24 cellular contexts compared by ENCODE assay signal in genomic region chr1:22234631-22235030, GRCh38.
"Had no signal": no experiment of that assay in that cellular context is flagged by ENCODE, and none has a peak within 500 bp of the region (broad histone marks: within the 10 kb centered on the region; RNA-seq: fewer than 3 reads in every experiment).

No MANE protein-coding gene starts in this region.

- FAIRE-seq: kidney had no signal

- H3K36me3 ChIP-seq: gastrocnemius medialis, heart right ventricle, left ventricle myocardium inferior, neutrophil, right atrium auricular region, sigmoid colon, transverse colon had no signal

- DNase-seq: cortex of kidney; dorsolateral prefrontal cortex; effector CD8-positive, alpha-beta T cell; gastrocnemius medialis; heart right ventricle; hypothalamus; kidney; left cardiac atrium; left ventricle myocardium inferior; mesenchymal stem cell; naive thymus-derived CD4-positive, alpha-beta T cell; nephron progenitor cell; sigmoid colon; stimulated activated CD4-positive, alpha-beta T cell treated with anti-CD3 and anti-CD28 coated beads, Interleukin-2, amount 100 ng/mL, for 24 hours; stimulated activated CD4-positive, alpha-beta T cell treated with anti-CD3 and anti-CD28 coated beads, Interleukin-4, amount 100 ng/mL, for 4 hours; stimulated activated naive B cell treated with anti-CD40 and anti-IgM and Interleukin-4, amounts not matched to agents 10 μg/mL and 1 μg/mL and 100 μg/mL, for 72 hours; stimulated activated naive CD8-positive, alpha-beta T cell treated with anti-CD3 and anti-CD28 coated beads, Interleukin-15, amount 100 ng/mL, for 72 hours; testis; transverse colon had no signal

- H3K4me3 Mint-ChIP-seq: naive thymus-derived CD4-positive, alpha-beta T cell; nephron progenitor cell; stimulated activated naive B cell treated with anti-CD40 and anti-IgM and Interleukin-4, amounts not matched to agents 10 μg/mL and 1 μg/mL and 100 μg/mL, for 72 hours; stimulated activated naive CD8-positive, alpha-beta T cell treated with anti-CD3 and anti-CD28 coated beads, Interleukin-15, amount 100 ng/mL, for 72 hours had no signal

- H3K9me3 Mint-ChIP-seq: nephron progenitor cell; stimulated activated naive CD8-positive, alpha-beta T cell treated with anti-CD3 and anti-CD28 coated beads, Interleukin-15, amount 100 ng/mL, for 72 hours had no signal

- H3K27ac ChIP-seq: dorsolateral prefrontal cortex, gastrocnemius medialis, heart right ventricle, left ventricle myocardium inferior, neutrophil, right atrium auricular region, sigmoid colon, testis, transverse colon had no signal

- H3K4me1 Mint-ChIP-seq: naive thymus-derived CD4-positive, alpha-beta T cell; stimulated activated naive B cell treated with anti-CD40 and anti-IgM and Interleukin-4, amounts not matched to agents 10 μg/mL and 1 μg/mL and 100 μg/mL, for 72 hours; stimulated activated naive CD8-positive, alpha-beta T cell treated with anti-CD3 and anti-CD28 coated beads, Interleukin-15, amount 100 ng/mL, for 72 hours had no signal

- H3K4me1 ChIP-seq: gastrocnemius medialis, heart right ventricle, left ventricle myocardium inferior, right atrium auricular region, sigmoid colon, testis, transverse colon had no signal

- H3K27me3 ChIP-seq: right atrium auricular region, testis had no signal

- ATAC-seq: esophagus mucosa; gastrocnemius medialis; heart right ventricle; left cardiac atrium; naive thymus-derived CD4-positive, alpha-beta T cell; stimulated activated naive B cell treated with anti-CD40 and anti-IgM and Interleukin-4, amounts not matched to agents 10 μg/mL and 1 μg/mL and 100 μg/mL, for 72 hours; stimulated activated naive CD8-positive, alpha-beta T cell treated with anti-CD3 and anti-CD28 coated beads, Interleukin-15, amount 100 ng/mL, for 72 hours had no signal

- H3K27ac Mint-ChIP-seq: naive thymus-derived CD4-positive, alpha-beta T cell; nephron progenitor cell; stimulated activated naive B cell treated with anti-CD40 and anti-IgM and Interleukin-4, amounts not matched to agents 10 μg/mL and 1 μg/mL and 100 μg/mL, for 72 hours; stimulated activated naive CD8-positive, alpha-beta T cell treated with anti-CD3 and anti-CD28 coated beads, Interleukin-15, amount 100 ng/mL, for 72 hours had no signal

- H3K4me3 ChIP-seq: dorsolateral prefrontal cortex, gastrocnemius medialis, heart right ventricle, left ventricle myocardium inferior, lung, right atrium auricular region, sigmoid colon, skin epidermis, testis, transverse colon had no signal

- H3K36me3 Mint-ChIP-seq: naive thymus-derived CD4-positive, alpha-beta T cell; stimulated activated naive B cell treated with anti-CD40 and anti-IgM and Interleukin-4, amounts not matched to agents 10 μg/mL and 1 μg/mL and 100 μg/mL, for 72 hours had no signal
